ENCODE assay signal across 8 cellular contexts in the genomic region with DNA sequence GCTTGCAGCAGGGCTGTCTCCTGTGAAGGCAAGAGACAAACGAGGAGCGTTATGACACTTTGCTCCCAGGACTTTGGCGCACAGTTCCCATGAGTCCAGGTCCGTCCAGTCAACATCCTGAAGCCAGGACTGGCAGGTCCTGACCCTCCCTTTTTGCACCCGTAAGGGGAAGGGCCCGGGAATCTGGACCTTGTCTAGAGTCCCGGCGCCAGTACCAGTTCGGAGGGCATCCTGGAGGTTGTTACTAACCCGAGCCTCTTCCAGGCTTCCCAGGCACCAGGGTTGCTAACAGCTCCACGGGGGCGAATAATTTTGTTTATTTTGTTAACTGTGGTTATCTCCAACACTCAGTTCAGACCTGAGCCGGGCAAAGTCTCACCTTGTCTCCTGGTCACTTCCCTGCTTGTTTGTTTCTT. TPM values are rescaled to one million over a fixed set of nuclear protein-coding genes. Genes with fewer than 3 reads are reported as not detected.
A peak's percentile ranks its signal among the peaks of the same experiment; 100 is the strongest.
DNase-seq lines count a peak whose midpoint lies in the region; ATAC-seq and TF ChIP-seq lines count a peak whose summit lies in the region.

No MANE protein-coding gene starts in this region.

- 3 to 4% methylated on average over 13 of the region's 13 CpGs for WGBS in heart right ventricle, 2 donors
- no CpG with 5 or more reads among the region's 13 CpGs for WGBS in trophoblast cell (ENCODE audit: extremely low coverage, insufficient coverage, insufficient read length)

- H3K9me3 ChIP-seq in heart right ventricle: no peaks in the 10 kb centered on the region
- no peaks in the 10 kb centered on the region for H3K9me3 ChIP-seq in trophoblast cell (ENCODE audit: insufficient read depth, low read depth, low read length)

- peaks cover 37% of the 10 kb centered on the region for H3K27me3 Mint-ChIP-seq in T-helper 1 cell treated with Interleukin-12 subunit alpha and Interleukin-12 subunit beta and Interleukin-4 antibody, amounts not matched to agents 30 μg/mL and 1 μg/mL, for 36 hours (ENCODE audit: low read depth)

- H3K79me2 ChIP-seq in trophoblast cell (ENCODE audit: control insufficient read depth, insufficient read depth, low read length, poor library complexity): peaks cover 7% of the 10 kb centered on the region

- H3K4me1 Mint-ChIP-seq in T-helper 1 cell treated with Interleukin-12 subunit alpha and Interleukin-12 subunit beta and Interleukin-4 antibody, amounts not matched to agents 30 μg/mL and 1 μg/mL, for 36 hours (ENCODE audit: low read depth): peaks cover 22% of the 10 kb centered on the region

- H3K4me2 ChIP-seq in trophoblast cell (ENCODE audit: low read length): peak overlapping the region; percentile 72

- H3K79me1 ChIP-seq in trophoblast cell (ENCODE audit: low read length): peaks cover 11% of the 10 kb centered on the region

- H3K9me3 Mint-ChIP-seq in T-helper 1 cell treated with Interleukin-12 subunit alpha and Interleukin-12 subunit beta and Interleukin-4 antibody, amounts not matched to agents 30 μg/mL and 1 μg/mL, for 36 hours: no peaks in the 10 kb centered on the region

- H4K91ac ChIP-seq in trophoblast cell (ENCODE audit: low read depth, low read length): peak overlapping the region; percentile 94

- H2AFZ ChIP-seq in trophoblast cell (ENCODE audit: insufficient read depth, low read length, poor library complexity): peak overlapping the region; percentile 100

- H3K4me1 ChIP-seq in heart right ventricle: peaks cover 0 to 71% (median 42%) of the 10 kb centered on the region in 9 donors
- H3K4me1 ChIP-seq in trophoblast cell (ENCODE audit: control insufficient read depth in 1 of 2, insufficient read depth in 2 of 2, low read length in 2 of 2): peaks cover 4 to 9% of the 10 kb centered on the region in 2 experiments

- H3K4ac ChIP-seq in trophoblast cell (ENCODE audit: low read depth, low read length): peak overlapping the region; percentile 80

- peak overlapping the region; percentile 97 for H3K18ac ChIP-seq in trophoblast cell (ENCODE audit: low read length)

- H3K27ac ChIP-seq in heart right ventricle (peak overlapping the region; percentile 74 to 95 (median 92)), trophoblast cell (ENCODE audit: low read depth, low read length) (peak overlapping the region; percentile 24)

- H4K12ac ChIP-seq in trophoblast cell (ENCODE audit: low read depth, low read length): peak overlapping the region; percentile 94

- peak overlapping the region; percentile 63 for H3K27ac Mint-ChIP-seq in T-helper 1 cell treated with Interleukin-12 subunit alpha and Interleukin-12 subunit beta and Interleukin-4 antibody, amounts not matched to agents 30 μg/mL and 1 μg/mL, for 36 hours

- H3K4me3 Mint-ChIP-seq in T-helper 1 cell treated with Interleukin-12 subunit alpha and Interleukin-12 subunit beta and Interleukin-4 antibody, amounts not matched to agents 30 μg/mL and 1 μg/mL, for 36 hours: peak overlapping the region; percentile 81

- H2BK120ac ChIP-seq in trophoblast cell (ENCODE audit: insufficient read depth, low read length, poor library complexity): peak overlapping the region; percentile 96

- H3K23ac ChIP-seq in trophoblast cell (ENCODE audit: low read length): no peak overlapping the region

- H3K9ac ChIP-seq in trophoblast cell (ENCODE audit: low read length): peak overlapping the region; percentile 6

- DNase-seq in T-helper 1 cell (no peak), heart right ventricle (peak; percentile 46 to 51), trophoblast cell (peak in 1 of 2 donors; percentile 5), kidney glomerular epithelial cell (lab: John Stamatoyannopoulos, UW) (no peak), SHP77 treated with DMSO at 0.1 percent for 48 hours (lab: John Stamatoyannopoulos, UW) (no peak)
- peak; percentile 52 for DNase-seq in activated CD8-positive, alpha-beta memory T cell treated with anti-CD3 and anti-CD28 coated beads, Interleukin-2, amount 50 U/mL, for 48 hours

- peaks cover 10% of the 10 kb centered on the region for H3K36me3 Mint-ChIP-seq in T-helper 1 cell treated with Interleukin-12 subunit alpha and Interleukin-12 subunit beta and Interleukin-4 antibody, amounts not matched to agents 30 μg/mL and 1 μg/mL, for 36 hours (ENCODE audit: low read depth)

- peak overlapping the region; percentile 67 to 94 (median 90) for H3K4me3 ChIP-seq in heart right ventricle
- H3K4me3 ChIP-seq in trophoblast cell (ENCODE audit: low read depth, low read length): peak overlapping the region; percentile 66

- intact Hi-C loops in heart right ventricle (cut with DNase I): loop anchor here (5.0 to 10.0 kb wide), 7 partner anchors 116 to 381 kb away; a partner anchor contains a TSS

- H2BK12ac ChIP-seq in trophoblast cell (ENCODE audit: low read length): peak overlapping the region; percentile 54

- H4K8ac ChIP-seq in trophoblast cell (ENCODE audit: low read depth, low read length): peak overlapping the region; percentile 92

- H3K36me3 ChIP-seq in heart right ventricle (peaks cover 0 to 4% (median 0%) of the 10 kb centered on the region in 9 donors), trophoblast cell (ENCODE audit: control insufficient read depth in 1 of 2, insufficient read depth in 2 of 2, low read length in 2 of 2) (no peaks in the 10 kb centered on the region)

- ATAC-seq in heart right ventricle: peak; percentile 10 to 75 (median 68)
- no peak for ATAC-seq in HG03045 (IDR thresholded peaks at IDR 0.05; ENCODE audit: unreplicated experiment)

- TF ChIP-seq CTCF in heart right ventricle (IDR thresholded peaks at IDR 0.05): no peak

- H3K14ac ChIP-seq in trophoblast cell (ENCODE audit: low read length): peak overlapping the region; percentile 97

- H2AK5ac ChIP-seq in trophoblast cell (ENCODE audit: low read length): peak overlapping the region; percentile 88

- peak overlapping the region; percentile 91 for H2BK5ac ChIP-seq in trophoblast cell (ENCODE audit: low read depth, low read length, poor library complexity)

- H3K27me3 ChIP-seq in heart right ventricle: no peaks in the 10 kb centered on the region
- no peaks in the 10 kb centered on the region for H3K27me3 ChIP-seq in trophoblast cell (ENCODE audit: insufficient read depth, low read length)

RNA-seq across cellular contexts. Expression of a gene that starts 0.7 kb away (rescaled TPM):
- 10 to 100 TPM; 14.8 to 23.2 (median 18.3) TPM for total RNA-seq in heart right ventricle
- polyA plus RNA-seq in heart right ventricle: 10 to 100 TPM; 11.2 to 97.8 TPM
- polyA plus RNA-seq in trophoblast cell (2013): 20.0 and 20.2 TPM in 2 replicates

Comparison
In these comparisons a context has a peak if more than half of its experiments do, and no peak if none do; other contexts are left out.
1. DNase-seq: peak in activated CD8-positive, alpha-beta memory T cell treated with anti-CD3 and anti-CD28 coated beads, Interleukin-2, amount 50 U/mL, for 48 hours (single experiment) and heart right ventricle (2 of 2); none in T-helper 1 cell (0 of 5), kidney glomerular epithelial cell (single experiment) and SHP77 treated with DMSO at 0.1 percent for 48 hours (single experiment).